ENCODE assay signal across 1 cellular context in the genomic region with DNA sequence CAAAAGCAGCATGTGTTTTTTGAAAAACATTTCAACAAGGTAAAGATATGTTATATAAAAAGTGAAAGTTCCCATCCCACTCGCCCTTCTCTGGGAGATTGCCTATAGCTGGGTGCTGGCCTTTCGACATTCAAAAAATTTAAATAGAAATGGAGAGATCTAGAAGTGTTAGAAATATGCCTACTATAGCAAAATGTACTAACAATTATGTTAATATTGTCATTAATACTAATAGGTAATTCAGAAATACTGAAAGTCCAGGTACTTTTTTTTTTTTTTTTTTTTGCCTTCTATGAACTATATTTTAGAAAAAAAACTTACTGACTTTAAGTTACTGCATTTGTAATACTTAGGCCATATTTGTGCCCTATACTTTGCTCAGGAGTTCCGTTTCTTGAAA.
TF ChIP-seq lines count a peak whose summit lies in the region.

No MANE protein-coding gene starts in this region.

TF ChIP-seq in GM12878, 131 proteins besides CTCF, POLR2A, EP300 and RAD21:
- TF ChIP-seq ZNF217 (IDR thresholded peaks at IDR 0.05): no peak
- no peak for TF ChIP-seq SREBF1 (IDR thresholded peaks at IDR 0.05; ENCODE audit: low read length)
- TF ChIP-seq IRF4 (IDR thresholded peaks at IDR 0.05; ENCODE audit: low read depth, low read length): no peak
- no peak for TF ChIP-seq YY1 (IDR thresholded peaks at IDR 0.05; ENCODE audit: low read depth, low read length)
- no peak for TF ChIP-seq CHD4 (IDR thresholded peaks at IDR 0.05)
- no peak for TF ChIP-seq KAT2A (conservative IDR thresholded peaks at IDR 0.05; ENCODE audit: control insufficient read depth, low read depth, low read length)
- TF ChIP-seq SRF (IDR thresholded peaks at IDR 0.05; ENCODE audit: low read depth in 2 of 2, low read length in 2 of 2): no peak
- TF ChIP-seq FOXM1 (IDR thresholded peaks at IDR 0.05; ENCODE audit: low read depth, low read length): no peak
- TF ChIP-seq ZNF622 (IDR thresholded peaks at IDR 0.05): no peak
- TF ChIP-seq, protein P1, sequence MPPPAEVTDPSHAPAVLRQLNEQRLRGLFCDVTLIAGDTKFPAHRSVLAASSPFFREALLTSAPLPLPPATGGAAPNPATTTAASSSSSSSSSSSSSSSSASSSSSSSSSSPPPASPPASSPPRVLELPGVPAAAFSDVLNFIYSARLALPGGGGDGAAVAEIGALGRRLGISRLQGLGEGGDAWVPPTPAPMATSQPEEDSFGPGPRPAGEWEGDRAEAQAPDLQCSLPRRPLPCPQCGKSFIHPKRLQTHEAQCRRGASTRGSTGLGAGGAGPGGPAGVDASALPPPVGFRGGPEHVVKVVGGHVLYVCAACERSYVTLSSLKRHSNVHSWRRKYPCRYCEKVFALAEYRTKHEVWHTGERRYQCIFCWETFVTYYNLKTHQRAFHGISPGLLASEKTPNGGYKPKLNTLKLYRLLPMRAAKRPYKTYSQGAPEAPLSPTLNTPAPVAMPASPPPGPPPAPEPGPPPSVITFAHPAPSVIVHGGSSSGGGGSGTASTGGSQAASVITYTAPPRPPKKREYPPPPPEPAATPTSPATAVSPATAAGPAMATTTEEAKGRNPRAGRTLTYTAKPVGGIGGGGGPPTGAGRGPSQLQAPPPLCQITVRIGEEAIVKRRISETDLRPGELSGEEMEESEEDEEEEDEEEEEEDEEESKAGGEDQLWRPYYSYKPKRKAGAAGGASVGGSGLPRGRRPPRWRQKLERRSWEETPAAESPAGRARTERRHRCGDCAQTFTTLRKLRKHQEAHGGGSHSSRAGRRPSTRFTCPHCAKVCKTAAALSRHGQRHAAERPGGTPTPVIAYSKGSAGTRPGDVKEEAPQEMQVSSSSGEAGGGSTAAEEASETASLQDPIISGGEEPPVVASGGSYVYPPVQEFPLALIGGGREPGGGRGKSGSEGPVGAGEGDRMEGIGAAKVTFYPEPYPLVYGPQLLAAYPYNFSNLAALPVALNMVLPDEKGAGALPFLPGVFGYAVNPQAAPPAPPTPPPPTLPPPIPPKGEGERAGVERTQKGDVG (CRISPR knock-in tag; IDR thresholded peaks at IDR 0.05): no peak
- TF ChIP-seq, protein P2, sequence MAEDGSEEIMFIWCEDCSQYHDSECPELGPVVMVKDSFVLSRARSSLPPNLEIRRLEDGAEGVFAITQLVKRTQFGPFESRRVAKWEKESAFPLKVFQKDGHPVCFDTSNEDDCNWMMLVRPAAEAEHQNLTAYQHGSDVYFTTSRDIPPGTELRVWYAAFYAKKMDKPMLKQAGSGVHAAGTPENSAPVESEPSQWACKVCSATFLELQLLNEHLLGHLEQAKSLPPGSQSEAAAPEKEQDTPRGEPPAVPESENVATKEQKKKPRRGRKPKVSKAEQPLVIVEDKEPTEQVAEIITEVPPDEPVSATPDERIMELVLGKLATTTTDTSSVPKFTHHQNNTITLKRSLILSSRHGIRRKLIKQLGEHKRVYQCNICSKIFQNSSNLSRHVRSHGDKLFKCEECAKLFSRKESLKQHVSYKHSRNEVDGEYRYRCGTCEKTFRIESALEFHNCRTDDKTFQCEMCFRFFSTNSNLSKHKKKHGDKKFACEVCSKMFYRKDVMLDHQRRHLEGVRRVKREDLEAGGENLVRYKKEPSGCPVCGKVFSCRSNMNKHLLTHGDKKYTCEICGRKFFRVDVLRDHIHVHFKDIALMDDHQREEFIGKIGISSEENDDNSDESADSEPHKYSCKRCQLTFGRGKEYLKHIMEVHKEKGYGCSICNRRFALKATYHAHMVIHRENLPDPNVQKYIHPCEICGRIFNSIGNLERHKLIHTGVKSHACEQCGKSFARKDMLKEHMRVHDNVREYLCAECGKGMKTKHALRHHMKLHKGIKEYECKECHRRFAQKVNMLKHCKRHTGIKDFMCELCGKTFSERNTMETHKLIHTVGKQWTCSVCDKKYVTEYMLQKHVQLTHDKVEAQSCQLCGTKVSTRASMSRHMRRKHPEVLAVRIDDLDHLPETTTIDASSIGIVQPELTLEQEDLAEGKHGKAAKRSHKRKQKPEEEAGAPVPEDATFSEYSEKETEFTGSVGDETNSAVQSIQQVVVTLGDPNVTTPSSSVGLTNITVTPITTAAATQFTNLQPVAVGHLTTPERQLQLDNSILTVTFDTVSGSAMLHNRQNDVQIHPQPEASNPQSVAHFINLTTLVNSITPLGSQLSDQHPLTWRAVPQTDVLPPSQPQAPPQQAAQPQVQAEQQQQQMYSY (CRISPR knock-in tag; IDR thresholded peaks at IDR 0.05): no peak
- TF ChIP-seq EGR1 (IDR thresholded peaks at IDR 0.05; ENCODE audit: borderline replicate concordance in 1 of 2, low read depth in 2 of 2, low read length in 2 of 2): no peak
- TF ChIP-seq NFXL1 (IDR thresholded peaks at IDR 0.05; ENCODE audit: borderline replicate concordance): no peak
- TF ChIP-seq HDAC6 (IDR thresholded peaks at IDR 0.05; ENCODE audit: unreplicated experiment): no peak
- TF ChIP-seq, protein P3, sequence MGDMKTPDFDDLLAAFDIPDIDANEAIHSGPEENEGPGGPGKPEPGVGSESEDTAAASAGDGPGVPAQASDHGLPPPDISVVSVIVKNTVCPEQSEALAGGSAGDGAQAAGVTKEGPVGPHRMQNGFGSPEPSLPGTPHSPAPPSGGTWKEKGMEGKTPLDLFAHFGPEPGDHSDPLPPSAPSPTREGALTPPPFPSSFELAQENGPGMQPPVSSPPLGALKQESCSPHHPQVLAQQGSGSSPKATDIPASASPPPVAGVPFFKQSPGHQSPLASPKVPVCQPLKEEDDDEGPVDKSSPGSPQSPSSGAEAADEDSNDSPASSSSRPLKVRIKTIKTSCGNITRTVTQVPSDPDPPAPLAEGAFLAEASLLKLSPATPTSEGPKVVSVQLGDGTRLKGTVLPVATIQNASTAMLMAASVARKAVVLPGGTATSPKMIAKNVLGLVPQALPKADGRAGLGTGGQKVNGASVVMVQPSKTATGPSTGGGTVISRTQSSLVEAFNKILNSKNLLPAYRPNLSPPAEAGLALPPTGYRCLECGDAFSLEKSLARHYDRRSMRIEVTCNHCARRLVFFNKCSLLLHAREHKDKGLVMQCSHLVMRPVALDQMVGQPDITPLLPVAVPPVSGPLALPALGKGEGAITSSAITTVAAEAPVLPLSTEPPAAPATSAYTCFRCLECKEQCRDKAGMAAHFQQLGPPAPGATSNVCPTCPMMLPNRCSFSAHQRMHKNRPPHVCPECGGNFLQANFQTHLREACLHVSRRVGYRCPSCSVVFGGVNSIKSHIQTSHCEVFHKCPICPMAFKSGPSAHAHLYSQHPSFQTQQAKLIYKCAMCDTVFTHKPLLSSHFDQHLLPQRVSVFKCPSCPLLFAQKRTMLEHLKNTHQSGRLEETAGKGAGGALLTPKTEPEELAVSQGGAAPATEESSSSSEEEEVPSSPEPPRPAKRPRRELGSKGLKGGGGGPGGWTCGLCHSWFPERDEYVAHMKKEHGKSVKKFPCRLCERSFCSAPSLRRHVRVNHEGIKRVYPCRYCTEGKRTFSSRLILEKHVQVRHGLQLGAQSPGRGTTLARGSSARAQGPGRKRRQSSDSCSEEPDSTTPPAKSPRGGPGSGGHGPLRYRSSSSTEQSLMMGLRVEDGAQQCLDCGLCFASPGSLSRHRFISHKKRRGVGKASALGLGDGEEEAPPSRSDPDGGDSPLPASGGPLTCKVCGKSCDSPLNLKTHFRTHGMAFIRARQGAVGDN (IDR thresholded peaks at IDR 0.05): no peak
- no peak for TF ChIP-seq BRCA1 (IDR thresholded peaks at IDR 0.05; ENCODE audit: low read depth, low read length)
- TF ChIP-seq POLR2AphosphoS2 (IDR thresholded peaks at IDR 0.05; ENCODE audit: low read depth, low read length): no peak
- no peak for TF ChIP-seq NR2C1 (IDR thresholded peaks at IDR 0.05)
